In the genomic region with DNA sequence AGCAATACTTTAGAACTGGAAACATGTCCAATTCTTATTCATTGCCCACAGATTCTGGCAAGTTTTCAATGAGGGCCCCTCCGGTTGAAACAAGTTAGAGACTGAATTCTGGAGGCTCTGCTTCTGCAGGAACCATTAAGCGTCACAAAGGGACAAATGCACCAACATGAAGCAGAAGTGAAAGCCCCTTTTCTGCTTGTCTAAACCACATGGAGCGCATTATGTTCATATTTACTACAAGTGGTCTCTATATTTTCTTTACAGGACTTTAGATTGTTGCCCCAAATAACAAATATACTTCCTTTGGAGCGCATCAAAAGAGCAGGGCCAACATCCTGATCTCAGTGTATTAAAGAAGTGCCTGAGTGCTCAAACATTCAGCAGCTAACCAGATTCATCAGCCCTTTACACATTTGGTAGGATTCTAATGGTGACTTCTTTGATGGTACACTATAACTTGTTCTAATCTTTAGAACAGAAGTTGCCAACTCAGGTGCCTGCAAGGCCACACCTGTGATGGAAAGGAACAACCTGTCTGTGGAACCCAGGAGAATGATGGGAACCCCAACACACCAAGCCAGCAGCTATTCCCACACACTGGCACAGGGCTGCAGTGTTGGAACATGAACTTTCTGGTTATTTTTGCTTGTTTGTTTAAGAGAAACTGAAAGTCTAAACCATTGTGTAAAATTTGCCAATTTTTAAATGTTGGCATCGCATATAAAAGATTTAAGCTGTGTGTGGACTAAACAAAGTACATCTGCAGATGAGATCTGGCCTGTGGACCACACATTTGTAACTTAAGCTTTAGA, we compare ENCODE assay signal across 10 cellular contexts.
A peak's percentile ranks its signal among the peaks of the same experiment; 100 is the strongest.
DNase-seq lines count a peak whose midpoint lies in the region; ATAC-seq and FAIRE-seq lines count a peak whose summit lies in the region.
"Had no signal": no experiment of that assay in that cellular context is flagged by ENCODE, and none has a peak within 500 bp of the region (broad histone marks: within the 10 kb centered on the region; RNA-seq: fewer than 3 reads in every experiment).

No MANE protein-coding gene starts in this region.

- H3K9me3 ChIP-seq in neuronal stem cell (replicated peaks in 1 of 2; ENCODE audit: control insufficient read depth in 2 of 2, insufficient read depth in 1 of 2, low read depth in 1 of 2, low read length in 2 of 2): no peaks in the 10 kb centered on the region
- H3K9me3 ChIP-seq: ovary, thyroid gland had no signal

- no peak overlapping the region for H2AK5ac ChIP-seq in neuronal stem cell (ENCODE audit: low read depth, low read length)

- H3K79me1 ChIP-seq in neuronal stem cell (ENCODE audit: low read depth, low read length): no peaks in the 10 kb centered on the region

- no peak overlapping the region for H4K8ac ChIP-seq in neuronal stem cell (ENCODE audit: low read depth, low read length)

- H3K23ac ChIP-seq in neuronal stem cell (ENCODE audit: low read depth, low read length, poor library complexity): no peak overlapping the region

- no peak overlapping the region for H2BK5ac ChIP-seq in neuronal stem cell (ENCODE audit: low read length)

- DNase-seq in neuronal stem cell (ENCODE audit: low spot score): no peak
- no peak for DNase-seq in RCC 7860 (ENCODE audit: low spot score)
- no peak for DNase-seq in NCI-H345 treated with DMSO at 0.1 percent for 48 hours (lab: John Stamatoyannopoulos, UW; ENCODE audit: unreplicated experiment)
- DNase-seq: HFFc6, ovary, thyroid gland had no signal

- FAIRE-seq in RCC 7860 (lab: Jason Lieb, UNC): no peak

- peaks cover 0 to 2% of the 10 kb centered on the region in 2 donors for H3K4me1 ChIP-seq in neuronal stem cell (ENCODE audit: control insufficient read depth in 2 of 2, insufficient read depth in 1 of 2, low read depth in 1 of 2, low read length in 2 of 2)

- H3K36me3 ChIP-seq in neuronal stem cell (replicated peaks in 1 of 2; ENCODE audit: control insufficient read depth in 2 of 2, insufficient read depth in 2 of 2, low read length in 2 of 2): no peaks in the 10 kb centered on the region
- H3K36me3 ChIP-seq: ovary, thyroid gland had no signal

- H3K4me2 ChIP-seq in neuronal stem cell (ENCODE audit: insufficient read depth, low read length, poor library complexity, severe bottlenecking): no peak overlapping the region

- no peak overlapping the region for H3K9ac ChIP-seq in neuronal stem cell (ENCODE audit: low read depth, low read length, poor library complexity)

- no peak overlapping the region for H3K4ac ChIP-seq in neuronal stem cell (ENCODE audit: low read length)

- peak overlapping the region; percentile 20 for H2AFZ ChIP-seq in neuronal stem cell (ENCODE audit: low read length)

- no peak overlapping the region for H3K4me3 ChIP-seq in neuronal stem cell (ENCODE audit: low read length in 2 of 2)
- H3K4me3 ChIP-seq: ovary, thyroid gland had no signal

- no peak overlapping the region for H4K91ac ChIP-seq in neuronal stem cell (ENCODE audit: low read depth, low read length, poor library complexity)

- H3K27me3 ChIP-seq in neuronal stem cell (ENCODE audit: control insufficient read depth in 3 of 3, insufficient read depth in 3 of 3, low read depth in 1 of 3, low read length in 3 of 3): no peaks in the 10 kb centered on the region
- H3K27me3 ChIP-seq: ovary, thyroid gland had no signal

- WGBS in neuronal stem cell (ENCODE audit: extremely low coverage in 2 of 2, insufficient read length in 2 of 2, insufficient replicate concordance in 1 of 2), 2 donors: no CpG with 5 or more reads among the region's 5 CpGs

- no peak overlapping the region for H2BK120ac ChIP-seq in neuronal stem cell (ENCODE audit: low read depth, low read length)

- ATAC-seq in GM19043 (IDR thresholded peaks at IDR 0.05; ENCODE audit: low read depth, unreplicated experiment) (peak; percentile 85), HG02623 (IDR thresholded peaks at IDR 0.05; ENCODE audit: unreplicated experiment) (peak; percentile 86), HG03520 (IDR thresholded peaks at IDR 0.05; ENCODE audit: unreplicated experiment) (peak; percentile 86), esophagus mucosa (no peak)

- H2BK12ac ChIP-seq in neuronal stem cell (ENCODE audit: low read length): no peak overlapping the region

- H2BK15ac ChIP-seq in neuronal stem cell (ENCODE audit: low read length): no peak overlapping the region

- no peak overlapping the region for H3K18ac ChIP-seq in neuronal stem cell (ENCODE audit: low read length)

- no peak overlapping the region for H3K27ac ChIP-seq in neuronal stem cell (replicated peaks; ENCODE audit: low read length)
- H3K27ac ChIP-seq: ovary, thyroid gland had no signal

- no peak overlapping the region for H3K14ac ChIP-seq in neuronal stem cell (ENCODE audit: low read length)
